8 cellular contexts compared by ENCODE assay signal in genomic region chr14:105485720-105486332, GRCh38. TPM values are rescaled to one million over a fixed set of nuclear protein-coding genes. Genes with fewer than 3 reads are reported as not detected.
DNase-seq lines count a peak whose midpoint lies in the region; ATAC-seq and TF ChIP-seq lines count a peak whose summit lies in the region.

No MANE protein-coding gene starts in this region.

- POLR2A ChIA-PET in WTC11 (lab: Charles Lee): no interaction called here

- no peaks in the 10 kb centered on the region for H3K36me3 ChIP-seq in KMS-11 (ENCODE audit: insufficient read depth)
- peaks cover 0 to 7% (median 0%) of the 10 kb centered on the region in 9 donors for H3K36me3 ChIP-seq in heart left ventricle

- H3K9me3 ChIP-seq in heart left ventricle: no peaks in the 10 kb centered on the region

- BruUV-seq in Calu3 (replicated peaks; lab: Mats Ljungman, UMichigan): no TSS peak

- intact Hi-C loops in Calu3 (cut with micrococcal nuclease; ENCODE audit: unreplicated experiment): no loop called here
- intact Hi-C loops in heart left ventricle (cut with DNase I): loop anchor here in 6 of 10 donors (1.0 to 10.0 kb wide), 4 partner anchors 35 to 114 kb away; partner anchors contain the start of gene MTA1 (in 1 of the 6)

- H4K20me1 ChIP-seq in KMS-11 (ENCODE audit: insufficient read depth): no peaks in the 10 kb centered on the region

- DNase-seq in Calu3 (peak; percentile 84), WTC11 (ENCODE audit: low spot score) (peak; percentile 78), heart left ventricle (peak in 2 of 5 donors; percentile 59 to 67), NCI-H446 (lab: John Stamatoyannopoulos, UW) (no peak), NCI-H187 (lab: John Stamatoyannopoulos, UW) (no peak)
- DNase-seq in stimulated activated CD4-positive, alpha-beta T cell treated with anti-CD3 and anti-CD28 coated beads, Interleukin-2, amount 100 ng/mL, for 24 hours: peak; percentile 55 to 56

- WGBS in heart left ventricle, 4 donors: 16 to 23% (median 20%) methylated on average over 17 to 21 of the region's 21 CpGs

- H3K9me3 Mint-ChIP-seq in Calu3 (ENCODE audit: low read depth, unreplicated experiment): no peaks in the 10 kb centered on the region
- no peaks in the 10 kb centered on the region for H3K9me3 Mint-ChIP-seq in WTC11

- peak; percentile 35 for TF ChIP-seq CTCF in Calu3 (IDR thresholded peaks at IDR 0.05; ENCODE audit: unreplicated experiment)
- 0 out of 2 replicates have a peak, but pooled peaks have one; percentile 13 for TF ChIP-seq CTCF in KMS-11 (conservative IDR thresholded peaks at IDR 0.05; ENCODE audit: low read depth, low read length)
- TF ChIP-seq CTCF in WTC11 (IDR thresholded peaks at IDR 0.05): no peak
- TF ChIP-seq CTCF in heart left ventricle (IDR thresholded peaks at IDR 0.05): peak; percentile 14 to 61 (median 46)

- ATAC-seq in WTC11 (peak; percentile 30), heart left ventricle (no peak), HG02759 (IDR thresholded peaks at IDR 0.05; ENCODE audit: unreplicated experiment) (no peak)

- no peak overlapping the region for H3K27ac Mint-ChIP-seq in Calu3 (ENCODE audit: unreplicated experiment)
- H3K27ac Mint-ChIP-seq in WTC11: no peak overlapping the region

- H3K27me3 ChIP-seq in KMS-11 (ENCODE audit: insufficient read depth, low read depth) (no peaks in the 10 kb centered on the region), heart left ventricle (no peaks in the 10 kb centered on the region)

- H3K4me1 Mint-ChIP-seq in Calu3 (ENCODE audit: low read depth, unreplicated experiment) (peaks cover 28% of the 10 kb centered on the region), WTC11 (peaks cover 15% of the 10 kb centered on the region)

- H3K4me3 ChIP-seq in KMS-11 (IDR thresholded peaks at IDR 0.05; ENCODE audit: insufficient read depth, low read depth, low read length) (no peak overlapping the region), heart left ventricle (peak overlapping the region in 10 of 12 donors; percentile 60 to 85 (median 72))

- peaks cover 42% of the 10 kb centered on the region for H3K36me3 Mint-ChIP-seq in Calu3 (ENCODE audit: insufficient read depth, unreplicated experiment)
- no peaks in the 10 kb centered on the region for H3K36me3 Mint-ChIP-seq in WTC11

- H3K27me3 Mint-ChIP-seq in Calu3 (ENCODE audit: unreplicated experiment): no peaks in the 10 kb centered on the region
- peaks cover 77% of the 10 kb centered on the region for H3K27me3 Mint-ChIP-seq in WTC11 (ENCODE audit: low read depth)

- H3K4me3 Mint-ChIP-seq in Calu3 (ENCODE audit: low read depth, unreplicated experiment): peak overlapping the region; percentile 44
- H3K4me3 Mint-ChIP-seq in WTC11: peak overlapping the region; percentile 43

- H2AFZ ChIP-seq in KMS-11 (ENCODE audit: low read depth): peak overlapping the region; percentile 59; the same call in 1 of the 2 replicates

- CTCF ChIA-PET in Calu3 (lab: Charles Lee): no interaction called here
- CTCF ChIA-PET in WTC11 (lab: Charles Lee): interaction anchor here (0.5 to 1.9 kb wide), 15 partner anchors 9 to 415 kb away, joined by 3 to 14 read pairs (median 4); partner anchors contain the start of gene BTBD6

- H3K4me2 ChIP-seq in KMS-11: no peak overlapping the region

- no peak overlapping the region for H3K9ac ChIP-seq in KMS-11

- H3K4me1 ChIP-seq in KMS-11 (ENCODE audit: low read depth, poor library complexity, severe bottlenecking) (peaks cover 15% of the 10 kb centered on the region), heart left ventricle (peaks cover 38 to 97% (median 85%) of the 10 kb centered on the region in 12 donors)

- peak in 1 of 2 donors; percentile 14 for TF ChIP-seq POLR2A in heart left ventricle (IDR thresholded peaks at IDR 0.05)

- peaks cover 22% of the 10 kb centered on the region; the same call in 1 of the 2 replicates for H3K79me2 ChIP-seq in KMS-11 (ENCODE audit: insufficient read depth, low read depth)

- no peak overlapping the region for H3K27ac ChIP-seq in KMS-11
- peak overlapping the region; percentile 82 to 100 (median 96) for H3K27ac ChIP-seq in heart left ventricle

TF ChIP-seq in WTC11, 78 proteins besides CTCF, POLR2A, EP300 and RAD21:
- no peak for TF ChIP-seq GRHL2 (CRISPR knock-in tag; IDR thresholded peaks at IDR 0.05; ENCODE audit: insufficient replicate concordance, severe bottlenecking)
- peak; percentile 46; the same call in 1 of the 2 replicates for TF ChIP-seq HMGXB4 (CRISPR knock-in tag; IDR thresholded peaks at IDR 0.05)
- TF ChIP-seq PRRX2 (CRISPR knock-in tag; IDR thresholded peaks at IDR 0.05): no peak
- 0 out of 2 replicates have a peak, but pooled peaks have one; percentile 30 for TF ChIP-seq IRF1 (CRISPR knock-in tag; IDR thresholded peaks at IDR 0.05)
- peak; percentile 54; the same call in 1 of the 2 replicates for TF ChIP-seq ETV6 (CRISPR knock-in tag; IDR thresholded peaks at IDR 0.05)
- TF ChIP-seq MAX (CRISPR knock-in tag; IDR thresholded peaks at IDR 0.05): peak; percentile 67; the same call in 1 of the 2 replicates
- 0 out of 2 replicates have a peak, but pooled peaks have one; percentile 25 for TF ChIP-seq FOXP4 (CRISPR knock-in tag; IDR thresholded peaks at IDR 0.05)

RNA-seq across cellular contexts. Expression of gene CRIP1, which starts 0.9 kb away (rescaled TPM):
- total RNA-seq in Calu3 (2022): 7.1 and 13.2 TPM in 2 replicates
- total RNA-seq in WTC11 (2021): 4.8 to 9.0 TPM (median 5.8 TPM) in 3 replicates
- 100 to 1,000 TPM in 1 of 9 donors, 10 to 100 TPM in 8; 12.1 to 195 (median 56.9) TPM for total RNA-seq in heart left ventricle
- 100 to 1,000 TPM in 1 of 2 donors, 10 to 100 TPM in 1; 81.1 to 109 TPM for polyA plus RNA-seq in heart left ventricle

RNA-seq across cellular contexts. Expression of gene TEDC1, which starts 5.2 kb away (rescaled TPM):
- total RNA-seq in Calu3 (2022): 33.7 and 36.8 TPM in 2 replicates
- total RNA-seq in WTC11 (2021): 16.4 to 17.9 TPM (median 16.7 TPM) in 3 replicates
- total RNA-seq in heart left ventricle: 10 to 100 TPM in 1 of 9 donors, 1 to 10 TPM in 7, under 1 TPM in 1; 0.94 to 12.4 (median 3.2) TPM
- polyA plus RNA-seq in heart left ventricle: 1 to 10 TPM; 4.8 to 6.7 TPM

RNA-seq across cellular contexts. Expression of gene CRIP2, which starts 11.2 kb away (rescaled TPM):
- total RNA-seq in Calu3 (2022) (70.1 and 71.8 TPM in 2 replicates), WTC11 (2021) (4.6 to 5.4 TPM (median 5.0 TPM) in 3 replicates), heart left ventricle (1,000 to 10,000 TPM in 2 of 9 donors, 100 to 1,000 TPM in 7; 695 to 1,715 (median 851) TPM)
- polyA plus RNA-seq in heart left ventricle: 1,000 to 10,000 TPM in 1 of 2 donors, 100 to 1,000 TPM in 1; 829 to 1,402 TPM

RNA-seq across cellular contexts. Expression of gene TMEM121, which starts 40.6 kb away (rescaled TPM):
- total RNA-seq in Calu3 (2022) (0.38 and 0.42 TPM in 2 replicates), WTC11 (2021) (0.81 to 1.9 TPM (median 1.5 TPM) in 3 replicates), heart left ventricle (1 to 10 TPM; 1.0 to 4.4 (median 2.0) TPM)
- 1 to 10 TPM; 1.1 to 1.5 TPM for polyA plus RNA-seq in heart left ventricle

Comparison
In these comparisons a context has a peak if more than half of its experiments do, and no peak if none do; other contexts are left out.
1. DNase-seq: peak in Calu3 (single experiment), WTC11 (single experiment) and stimulated activated CD4-positive, alpha-beta T cell treated with anti-CD3 and anti-CD28 coated beads, Interleukin-2, amount 100 ng/mL, for 24 hours (2 of 2); none in NCI-H446 (0 of 2) and NCI-H187 (0 of 2).
2. RNA of gene CRIP2, which starts 11.2 kb away (total RNA-seq): 695 to 1,715 TPM in heart left ventricle and 70.1 to 71.8 TPM in Calu3; 4.6 to 5.4 TPM in WTC11; every median in the first group is over 10 times any median in the second.